Comparison of ENCODE assay signal across 1 cellular context in the genomic region with DNA sequence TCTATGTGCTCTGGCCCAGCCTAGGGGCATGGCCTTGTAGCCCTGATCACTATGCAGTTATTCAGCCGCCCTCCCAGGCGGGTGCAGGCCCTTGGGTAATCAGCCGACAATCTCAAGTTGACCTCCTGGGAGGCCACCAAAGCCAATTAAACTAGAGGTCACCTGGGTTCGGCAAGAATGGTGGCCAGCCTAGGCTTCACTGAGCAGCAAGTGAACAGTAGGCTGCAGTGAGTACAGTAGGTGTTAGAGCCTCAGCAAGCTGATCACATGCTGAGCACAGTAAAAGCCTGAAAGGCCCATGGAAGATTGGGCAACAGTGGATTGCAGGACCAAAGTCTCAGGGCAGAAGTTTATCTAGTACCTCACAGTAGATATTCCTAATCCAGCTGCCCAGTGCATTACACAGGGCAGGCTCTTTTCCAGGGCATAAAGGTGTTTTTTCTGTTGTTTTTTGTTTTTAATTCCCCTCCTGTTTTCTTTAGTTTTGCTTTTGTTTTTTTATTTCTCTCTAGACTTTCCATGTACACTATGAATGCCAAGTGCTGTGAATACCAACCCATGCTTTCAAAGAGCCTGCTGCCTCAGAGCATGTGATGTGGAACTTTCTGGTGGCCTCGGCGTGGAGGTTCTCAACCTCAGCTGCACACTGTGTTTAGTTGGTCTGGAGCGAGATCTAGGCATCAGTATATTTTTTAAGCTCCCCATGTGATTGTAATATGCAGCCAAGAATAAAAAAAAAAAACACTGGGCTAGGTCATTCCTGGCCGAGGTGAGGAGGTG.
TF ChIP-seq lines count a peak whose summit lies in the region.

No MANE protein-coding gene starts in this region.

TF ChIP-seq in HepG2, 621 proteins besides CTCF, POLR2A, EP300 and RAD21 (continued from another document):
- TF ChIP-seq ZBTB10 (CRISPR knock-in tag; IDR thresholded peaks at IDR 0.05; ENCODE audit: borderline replicate concordance) (no peak), ZNF652 (CRISPR knock-in tag; IDR thresholded peaks at IDR 0.05; ENCODE audit: borderline replicate concordance, low read depth) (peak; percentile 45; the same call in 1 of the 2 replicates), THAP7 (CRISPR knock-in tag; IDR thresholded peaks at IDR 0.05) (peak; percentile 93), ZNF207 (IDR thresholded peaks at IDR 0.05; ENCODE audit: borderline replicate concordance) (no peak), MAF1 (CRISPR knock-in tag; IDR thresholded peaks at IDR 0.05; ENCODE audit: borderline replicate concordance) (no peak), ZNF12 (CRISPR knock-in tag; IDR thresholded peaks at IDR 0.05) (peak; percentile 95), MBD4 (IDR thresholded peaks at IDR 0.05; ENCODE audit: borderline replicate concordance, low read length) (peak; percentile 65; the same call in 1 of the 2 replicates), ZBTB33 (CRISPR knock-in tag; IDR thresholded peaks at IDR 0.05) (peak; percentile 77), HOXD1 (CRISPR knock-in tag; IDR thresholded peaks at IDR 0.05) (no peak; the same call in 1 of the 2 replicates), ZNF337 (CRISPR knock-in tag; IDR thresholded peaks at IDR 0.05; ENCODE audit: borderline replicate concordance, low read depth) (no peak; the same call in 1 of the 2 replicates), ZNF326 (CRISPR knock-in tag; IDR thresholded peaks at IDR 0.05; ENCODE audit: borderline replicate concordance) (no peak), HDAC1 (CRISPR knock-in tag; IDR thresholded peaks at IDR 0.05) (peak; percentile 96), ZFP37 (CRISPR knock-in tag; IDR thresholded peaks at IDR 0.05; ENCODE audit: borderline replicate concordance) (no peak; the same call in 1 of the 2 replicates), PHF5A (CRISPR knock-in tag; IDR thresholded peaks at IDR 0.05; ENCODE audit: low read depth, unreplicated experiment) (peak; percentile 96), PAF1 (CRISPR knock-in tag; IDR thresholded peaks at IDR 0.05) (no peak), TBX2 (CRISPR knock-in tag; IDR thresholded peaks at IDR 0.05; ENCODE audit: borderline replicate concordance) (peak; percentile 97), ZKSCAN8 (CRISPR knock-in tag; IDR thresholded peaks at IDR 0.05; ENCODE audit: borderline replicate concordance) (peak; percentile 87; the same call in 1 of the 2 replicates)
- TF ChIP-seq, protein P1, sequence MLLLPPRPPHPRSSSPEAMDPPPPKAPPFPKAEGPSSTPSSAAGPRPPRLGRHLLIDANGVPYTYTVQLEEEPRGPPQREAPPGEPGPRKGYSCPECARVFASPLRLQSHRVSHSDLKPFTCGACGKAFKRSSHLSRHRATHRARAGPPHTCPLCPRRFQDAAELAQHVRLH (CRISPR knock-in tag; IDR thresholded peaks at IDR 0.05; ENCODE audit: borderline replicate concordance, low read depth), result peak; percentile 96
- TF ChIP-seq, protein P2, sequence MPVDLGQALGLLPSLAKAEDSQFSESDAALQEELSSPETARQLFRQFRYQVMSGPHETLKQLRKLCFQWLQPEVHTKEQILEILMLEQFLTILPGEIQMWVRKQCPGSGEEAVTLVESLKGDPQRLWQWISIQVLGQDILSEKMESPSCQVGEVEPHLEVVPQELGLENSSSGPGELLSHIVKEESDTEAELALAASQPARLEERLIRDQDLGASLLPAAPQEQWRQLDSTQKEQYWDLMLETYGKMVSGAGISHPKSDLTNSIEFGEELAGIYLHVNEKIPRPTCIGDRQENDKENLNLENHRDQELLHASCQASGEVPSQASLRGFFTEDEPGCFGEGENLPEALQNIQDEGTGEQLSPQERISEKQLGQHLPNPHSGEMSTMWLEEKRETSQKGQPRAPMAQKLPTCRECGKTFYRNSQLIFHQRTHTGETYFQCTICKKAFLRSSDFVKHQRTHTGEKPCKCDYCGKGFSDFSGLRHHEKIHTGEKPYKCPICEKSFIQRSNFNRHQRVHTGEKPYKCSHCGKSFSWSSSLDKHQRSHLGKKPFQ (CRISPR knock-in tag; IDR thresholded peaks at IDR 0.05; ENCODE audit: insufficient replicate concordance), result no peak
- TF ChIP-seq, protein P3, sequence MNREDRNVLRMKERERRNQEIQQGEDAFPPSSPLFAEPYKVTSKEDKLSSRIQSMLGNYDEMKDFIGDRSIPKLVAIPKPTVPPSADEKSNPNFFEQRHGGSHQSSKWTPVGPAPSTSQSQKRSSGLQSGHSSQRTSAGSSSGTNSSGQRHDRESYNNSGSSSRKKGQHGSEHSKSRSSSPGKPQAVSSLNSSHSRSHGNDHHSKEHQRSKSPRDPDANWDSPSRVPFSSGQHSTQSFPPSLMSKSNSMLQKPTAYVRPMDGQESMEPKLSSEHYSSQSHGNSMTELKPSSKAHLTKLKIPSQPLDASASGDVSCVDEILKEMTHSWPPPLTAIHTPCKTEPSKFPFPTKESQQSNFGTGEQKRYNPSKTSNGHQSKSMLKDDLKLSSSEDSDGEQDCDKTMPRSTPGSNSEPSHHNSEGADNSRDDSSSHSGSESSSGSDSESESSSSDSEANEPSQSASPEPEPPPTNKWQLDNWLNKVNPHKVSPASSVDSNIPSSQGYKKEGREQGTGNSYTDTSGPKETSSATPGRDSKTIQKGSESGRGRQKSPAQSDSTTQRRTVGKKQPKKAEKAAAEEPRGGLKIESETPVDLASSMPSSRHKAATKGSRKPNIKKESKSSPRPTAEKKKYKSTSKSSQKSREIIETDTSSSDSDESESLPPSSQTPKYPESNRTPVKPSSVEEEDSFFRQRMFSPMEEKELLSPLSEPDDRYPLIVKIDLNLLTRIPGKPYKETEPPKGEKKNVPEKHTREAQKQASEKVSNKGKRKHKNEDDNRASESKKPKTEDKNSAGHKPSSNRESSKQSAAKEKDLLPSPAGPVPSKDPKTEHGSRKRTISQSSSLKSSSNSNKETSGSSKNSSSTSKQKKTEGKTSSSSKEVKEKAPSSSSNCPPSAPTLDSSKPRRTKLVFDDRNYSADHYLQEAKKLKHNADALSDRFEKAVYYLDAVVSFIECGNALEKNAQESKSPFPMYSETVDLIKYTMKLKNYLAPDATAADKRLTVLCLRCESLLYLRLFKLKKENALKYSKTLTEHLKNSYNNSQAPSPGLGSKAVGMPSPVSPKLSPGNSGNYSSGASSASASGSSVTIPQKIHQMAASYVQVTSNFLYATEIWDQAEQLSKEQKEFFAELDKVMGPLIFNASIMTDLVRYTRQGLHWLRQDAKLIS (CRISPR knock-in tag; IDR thresholded peaks at IDR 0.05), result no peak
- TF ChIP-seq, protein P4, sequence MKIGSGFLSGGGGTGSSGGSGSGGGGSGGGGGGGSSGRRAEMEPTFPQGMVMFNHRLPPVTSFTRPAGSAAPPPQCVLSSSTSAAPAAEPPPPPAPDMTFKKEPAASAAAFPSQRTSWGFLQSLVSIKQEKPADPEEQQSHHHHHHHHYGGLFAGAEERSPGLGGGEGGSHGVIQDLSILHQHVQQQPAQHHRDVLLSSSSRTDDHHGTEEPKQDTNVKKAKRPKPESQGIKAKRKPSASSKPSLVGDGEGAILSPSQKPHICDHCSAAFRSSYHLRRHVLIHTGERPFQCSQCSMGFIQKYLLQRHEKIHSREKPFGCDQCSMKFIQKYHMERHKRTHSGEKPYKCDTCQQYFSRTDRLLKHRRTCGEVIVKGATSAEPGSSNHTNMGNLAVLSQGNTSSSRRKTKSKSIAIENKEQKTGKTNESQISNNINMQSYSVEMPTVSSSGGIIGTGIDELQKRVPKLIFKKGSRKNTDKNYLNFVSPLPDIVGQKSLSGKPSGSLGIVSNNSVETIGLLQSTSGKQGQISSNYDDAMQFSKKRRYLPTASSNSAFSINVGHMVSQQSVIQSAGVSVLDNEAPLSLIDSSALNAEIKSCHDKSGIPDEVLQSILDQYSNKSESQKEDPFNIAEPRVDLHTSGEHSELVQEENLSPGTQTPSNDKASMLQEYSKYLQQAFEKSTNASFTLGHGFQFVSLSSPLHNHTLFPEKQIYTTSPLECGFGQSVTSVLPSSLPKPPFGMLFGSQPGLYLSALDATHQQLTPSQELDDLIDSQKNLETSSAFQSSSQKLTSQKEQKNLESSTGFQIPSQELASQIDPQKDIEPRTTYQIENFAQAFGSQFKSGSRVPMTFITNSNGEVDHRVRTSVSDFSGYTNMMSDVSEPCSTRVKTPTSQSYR (CRISPR knock-in tag; IDR thresholded peaks at IDR 0.05; ENCODE audit: borderline replicate concordance), result peak; percentile 91
